In the genomic region with DNA sequence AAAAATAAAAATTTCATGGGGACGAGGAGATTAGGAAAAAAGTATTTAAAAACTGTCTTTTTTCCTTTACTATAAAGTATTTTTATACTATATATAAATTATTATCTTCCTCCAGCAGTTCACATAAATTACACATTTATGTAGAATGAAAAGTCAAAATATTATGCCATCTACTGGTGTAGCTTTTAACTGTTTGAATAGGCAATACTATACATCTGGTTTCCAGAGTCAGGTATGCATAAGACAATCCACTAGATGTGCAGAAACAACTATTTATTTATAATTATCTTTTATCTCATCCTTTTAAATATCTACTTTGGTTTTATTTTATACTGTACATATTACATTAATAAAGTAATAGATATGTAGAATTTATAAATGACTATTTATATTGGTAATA, we compare ENCODE assay signal across 7 cellular contexts. TPM values are rescaled to one million over a fixed set of nuclear protein-coding genes. Genes with fewer than 3 reads are reported as not detected.
DNase-seq lines count a peak whose midpoint lies in the region; ATAC-seq, FAIRE-seq and TF ChIP-seq lines count a peak whose summit lies in the region.
"Not testable (repeated sequence)": the region's sequence is repeated elsewhere in the genome, so short reads cannot be mapped to it uniquely, and the experiment has no call there.

No MANE protein-coding gene starts in this region.

- not testable (repeated sequence) for H3K9me2 ChIP-seq in PC-3 (replicated peaks; ENCODE audit: low read length); SK-N-SH

- DNase-seq in A549 (ENCODE audit: low read depth in 1 of 2, low spot score in 1 of 2); HFFc6; PC-3; SK-N-SH; K562 (ENCODE audit: extremely low read depth in 1 of 4, low spot score in 3 of 4); left ventricle myocardium inferior; type B pancreatic cell (ENCODE audit: extremely low spot score, unreplicated experiment): not testable (repeated sequence)

- H3K9me3 Mint-ChIP-seq in HFFc6, type B pancreatic cell: not testable (repeated sequence)

- H3K4me1 Mint-ChIP-seq in HFFc6 (ENCODE audit: low read depth): peaks cover 14% of the 10 kb centered on the region
- H3K4me1 Mint-ChIP-seq in type B pancreatic cell (ENCODE audit: unreplicated experiment): not testable (repeated sequence)

- BruUV-seq in PC-3 (replicated peaks; lab: Mats Ljungman, UMichigan); K562 (replicated peaks; lab: Mats Ljungman, UMichigan): not testable (repeated sequence)

- not testable (repeated sequence) for H3K27me3 ChIP-seq in PC-3 (ENCODE audit: low read length); SK-N-SH (ENCODE audit: insufficient read depth); K562 (ENCODE audit: control insufficient read depth in 2 of 2, insufficient read depth in 2 of 2, low read length in 2 of 2); left ventricle myocardium inferior (ENCODE audit: low read depth)

- in situ Hi-C loops in K562 (cut with MboI): loop anchor here (25.0 kb wide), 1 partner anchor 135 kb away; no protein-coding TSS in a partner anchor

- ATAC-seq in A549 (peak in 1 of 2 experiments; percentile 40; a peak in 1 of 6 replicates), PC-3 (peak; percentile 73), K562 (peak; percentile 69; the same call in 2 of the 3 replicates)

- intact Hi-C loops in PC-3 (cut with micrococcal nuclease); K562 (cut with micrococcal nuclease); left ventricle myocardium inferior (cut with micrococcal nuclease): not testable (repeated sequence)

- not testable (repeated sequence) for H3K27me3 Mint-ChIP-seq in HFFc6 (ENCODE audit: insufficient read depth); type B pancreatic cell

- H4K20me1 ChIP-seq in PC-3 (ENCODE audit: low read length); SK-N-SH (ENCODE audit: insufficient read depth); K562 (replicated peaks; ENCODE audit: control insufficient read depth, insufficient read depth, low read length): not testable (repeated sequence)

- not testable (repeated sequence) for H3K4me2 ChIP-seq in A549; PC-3 (ENCODE audit: low read length); SK-N-SH; K562 (ENCODE audit: insufficient read depth, low read length)

- CTCF ChIA-PET in A549 (lab: Yijun Ruan, JAX); PC-3 (lab: Charles Lee); SK-N-SH (lab: Yijun Ruan, JAX); K562 (lab: Yijun Ruan, JAX; ENCODE audit: low intra/inter-chr PET ratio): not testable (repeated sequence)

- H3K4me3 ChIP-seq in A549; PC-3 (ENCODE audit: low read length); SK-N-SH (ENCODE audit: low read depth in 2 of 2, low read length in 1 of 2); K562; left ventricle myocardium inferior: not testable (repeated sequence)

- TF ChIP-seq POLR2A in A549 (IDR thresholded peaks at IDR 0.05; ENCODE audit: low read length); K562 (conservative IDR thresholded peaks at IDR 0.05): not testable (repeated sequence)

- H3K9me1 ChIP-seq in K562 (ENCODE audit: control insufficient read depth, insufficient read depth, low read length): not testable (repeated sequence)

- not testable (repeated sequence) for TF ChIP-seq CTCF in A549 (IDR thresholded peaks at IDR 0.05); PC-3 (conservative IDR thresholded peaks at IDR 0.05; ENCODE audit: low read depth, low read length); K562 (IDR thresholded peaks at IDR 0.05 in 2 of 3, conservative IDR thresholded peaks at IDR 0.05 in 1 of 3; ENCODE audit: insufficient read depth in 2 of 3, low read depth in 1 of 3, low read length in 3 of 3)
- TF ChIP-seq CTCF in HFFc6 (IDR thresholded peaks at IDR 0.05) (peak; percentile 48; the same call in 1 of the 2 replicates), SK-N-SH (IDR thresholded peaks at IDR 0.05) (peak; percentile 31; the same call in 1 of the 2 replicates), left ventricle myocardium inferior (IDR thresholded peaks at IDR 0.05; ENCODE audit: borderline replicate concordance) (peak; percentile 8), type B pancreatic cell (conservative IDR thresholded peaks at IDR 0.05) (peak; percentile 32)

- not testable (repeated sequence) for H3K79me2 ChIP-seq in PC-3 (ENCODE audit: low read length); K562 (ENCODE audit: control insufficient read depth, insufficient read depth, low read length)
- peaks cover 12% of the 10 kb centered on the region for H3K79me2 ChIP-seq in SK-N-SH (ENCODE audit: insufficient read depth)

- H3F3A ChIP-seq in PC-3 (ENCODE audit: low read length, unreplicated experiment); SK-N-SH (replicated peaks; ENCODE audit: insufficient read depth): not testable (repeated sequence)

- WGBS in A549 (ENCODE audit: missing lambda C conversion rate): 52% methylated on average over 1 of the region's 1 CpG
- WGBS in SK-N-SH (ENCODE audit: low lambda C conversion rate): 70% methylated on average over 1 of the region's 1 CpG
- WGBS in K562 (ENCODE audit: insufficient coverage, low coverage, missing lambda C conversion rate): 63% methylated on average over 1 of the region's 1 CpG

- FAIRE-seq in A549 (lab: Jason Lieb, UNC); K562 (lab: Jason Lieb, UNC): not testable (repeated sequence)

- H3K9ac ChIP-seq in PC-3 (ENCODE audit: low read length); SK-N-SH; K562 (ENCODE audit: insufficient read depth in 1 of 2, low read depth in 2 of 2, low read length in 2 of 2): not testable (repeated sequence)

- H3K36me3 Mint-ChIP-seq in HFFc6 (ENCODE audit: low read depth); type B pancreatic cell: not testable (repeated sequence)

- not testable (repeated sequence) for H3K27ac ChIP-seq in A549; PC-3 (ENCODE audit: low read length); SK-N-SH (ENCODE audit: low read depth in 2 of 2, low read length in 1 of 2); K562 (ENCODE audit: extremely low read depth, low read depth, low read length); left ventricle myocardium inferior (replicated peaks)

- not testable (repeated sequence) for TF ChIP-seq RAD21 in A549 (conservative IDR thresholded peaks at IDR 0.05 in 1 of 2, IDR thresholded peaks at IDR 0.05 in 1 of 2); SK-N-SH (IDR thresholded peaks at IDR 0.05; ENCODE audit: low read length); K562 (CRISPR knock-in tag; conservative IDR thresholded peaks at IDR 0.05 in 1 of 2, IDR thresholded peaks at IDR 0.05 in 1 of 2)

- POLR2A ChIA-PET in A549 (lab: Yijun Ruan, JAX); PC-3 (lab: Charles Lee; ENCODE audit: unreplicated experiment); SK-N-SH (lab: Yijun Ruan, JAX); K562 (lab: Yijun Ruan, JAX): not testable (repeated sequence)

- not testable (repeated sequence) for H2AFZ ChIP-seq in PC-3 (ENCODE audit: low read length); SK-N-SH (ENCODE audit: low read depth); K562 (ENCODE audit: low read depth, low read length)

- H3K27ac Mint-ChIP-seq in HFFc6, type B pancreatic cell: not testable (repeated sequence)

- H3K4me1 ChIP-seq in A549; PC-3 (ENCODE audit: insufficient read depth, low read length); SK-N-SH (ENCODE audit: control insufficient read depth in 1 of 2, insufficient read depth in 2 of 2, low read depth in 1 of 2, low read length in 1 of 2); K562 (replicated peaks in 1 of 2; ENCODE audit: control insufficient read depth in 2 of 2, insufficient read depth in 2 of 2, low read length in 2 of 2); left ventricle myocardium inferior: not testable (repeated sequence)

- not testable (repeated sequence) for TF ChIP-seq EP300 in A549 (IDR thresholded peaks at IDR 0.05); SK-N-SH (IDR thresholded peaks at IDR 0.05; ENCODE audit: borderline replicate concordance in 1 of 2, low read depth in 1 of 2, low read length in 1 of 2); K562 (IDR thresholded peaks at IDR 0.05; ENCODE audit: low read length)

- not testable (repeated sequence) for H3K36me3 ChIP-seq in PC-3 (ENCODE audit: low read depth, low read length); SK-N-SH (replicated peaks in 1 of 2; ENCODE audit: control insufficient read depth in 1 of 2, insufficient read depth in 2 of 2, low read length in 1 of 2); left ventricle myocardium inferior
- H3K36me3 ChIP-seq in K562 (ENCODE audit: control insufficient read depth, insufficient read depth, low read length): peaks cover 23% of the 10 kb centered on the region; the same call in 2 of the 3 replicates

- not testable (repeated sequence) for H3K9me3 ChIP-seq in A549; PC-3 (ENCODE audit: low read length); SK-N-SH; K562 (replicated peaks; ENCODE audit: control insufficient read depth, insufficient read depth, low read depth, low read length); left ventricle myocardium inferior (replicated peaks)

- H3K4me3 Mint-ChIP-seq in HFFc6, type B pancreatic cell: not testable (repeated sequence)

RNA-seq across cellular contexts. Expression of a gene that starts 24.9 kb away (rescaled TPM):
- polyA plus RNA-seq in A549 (2011; rRNA removed): 176 and 202 TPM in 2 replicates
- polyA plus RNA-seq in A549 (2012; cell fraction: cytosol; rRNA removed): 99.2 and 106 TPM in 2 replicates
- 38.5 and 67.0 TPM in 2 replicates for polyA plus RNA-seq in A549 (2012; cell fraction: nucleus; rRNA removed)
- 133 to 148 TPM (median 134 TPM) in 3 replicates for polyA plus RNA-seq in A549 (2017; fragmentation: RNase III; extraction: RNeasy Plus Mini Kit Qiagen cat#74134 plus additional on column Dnase treatment)
- 65.8 and 77.5 TPM in 2 replicates for polyA minus RNA-seq in A549 (2011; rRNA and poly(A)+ RNA removed)
- 10 to 100 TPM; 89.2 to 99.3 (median 96.4) TPM for total RNA-seq in HFFc6 (2021; fragmentation: NEBNext Ultra II Directional; extraction: Animal tissue kit (Norgen Biotek cat#: 25700))
- total RNA-seq in PC-3 (2014; rRNA removed): 97.9 and 99.2 TPM in 2 replicates
- 87.0 and 96.4 TPM in 2 replicates for polyA plus RNA-seq in SK-N-SH (2012; rRNA removed)
- polyA plus RNA-seq in SK-N-SH (2012; cell fraction: cytosol; rRNA removed): 111 and 139 TPM in 2 replicates
- polyA plus RNA-seq in SK-N-SH (2012; cell fraction: nucleus; rRNA removed): 25.1 and 42.9 TPM in 2 replicates
- 53.0 and 71.7 TPM in 2 replicates for total RNA-seq in K562 (2011; cell fraction: chromatin; rRNA removed; ENCODE audit: low replicate concordance)
- 60.0 and 64.7 TPM in 2 replicates for total RNA-seq in K562 (2011; cell fraction: nucleolus; rRNA removed)
- 77.5 and 101 TPM in 2 replicates for total RNA-seq in K562 (2011; cell fraction: nucleoplasm; rRNA removed)
- 183 and 192 TPM in 2 replicates for total RNA-seq in K562 (2014; rRNA removed)
- 150 and 165 TPM in 2 replicates for total RNA-seq in K562 (2014; rRNA removed; fragmentation: Illumina TruSeq; extraction: Trizol)
- 147 and 161 TPM in 2 replicates for total RNA-seq in K562 (2015; rRNA removed; fragmentation: Illumina TruSeq; extraction: Trizol)
- 148 and 150 TPM in 2 replicates for total RNA-seq in K562 (2021)
- 186 and 280 TPM in 2 replicates for polyA plus RNA-seq in K562 (2011; rRNA removed)
- 122 and 200 TPM in 2 replicates for polyA plus RNA-seq in K562 (2011; cell fraction: cytosol; rRNA removed)
- polyA plus RNA-seq in K562 (2011; cell fraction: nucleus; rRNA removed): 45.3 and 66.2 TPM in 2 replicates
- 97.4 and 157 TPM in 2 replicates for polyA plus RNA-seq in K562 (2012)
- 214 and 226 TPM in 2 replicates for polyA plus RNA-seq in K562 (2014; fragmentation: Illumina TruSeq; extraction: Trizol)
- polyA plus RNA-seq in K562 (2014; fragmentation: Nextera tagmentation; extraction: Ambion mirVana): 100 to 1,000 TPM; 158 to 214 TPM
- 230 and 238 TPM in 2 replicates for polyA plus RNA-seq in K562 (2014; rRNA removed)
- 176 and 223 TPM in 2 replicates for polyA minus RNA-seq in K562 (2011; rRNA and poly(A)+ RNA removed)
- 56.4 and 87.4 TPM in 2 replicates for polyA minus RNA-seq in K562 (2011; cell fraction: cytosol; rRNA and poly(A)+ RNA removed)
- polyA minus RNA-seq in K562 (2011; cell fraction: nucleus; rRNA and poly(A)+ RNA removed): 29.2 and 43.0 TPM in 2 replicates
- total RNA-seq in left ventricle myocardium inferior: 83.5 TPM
- 62.0 and 65.0 TPM in 2 replicates for total RNA-seq in type B pancreatic cell (ENCODE audit: low replicate concordance)
